In the genomic region with DNA sequence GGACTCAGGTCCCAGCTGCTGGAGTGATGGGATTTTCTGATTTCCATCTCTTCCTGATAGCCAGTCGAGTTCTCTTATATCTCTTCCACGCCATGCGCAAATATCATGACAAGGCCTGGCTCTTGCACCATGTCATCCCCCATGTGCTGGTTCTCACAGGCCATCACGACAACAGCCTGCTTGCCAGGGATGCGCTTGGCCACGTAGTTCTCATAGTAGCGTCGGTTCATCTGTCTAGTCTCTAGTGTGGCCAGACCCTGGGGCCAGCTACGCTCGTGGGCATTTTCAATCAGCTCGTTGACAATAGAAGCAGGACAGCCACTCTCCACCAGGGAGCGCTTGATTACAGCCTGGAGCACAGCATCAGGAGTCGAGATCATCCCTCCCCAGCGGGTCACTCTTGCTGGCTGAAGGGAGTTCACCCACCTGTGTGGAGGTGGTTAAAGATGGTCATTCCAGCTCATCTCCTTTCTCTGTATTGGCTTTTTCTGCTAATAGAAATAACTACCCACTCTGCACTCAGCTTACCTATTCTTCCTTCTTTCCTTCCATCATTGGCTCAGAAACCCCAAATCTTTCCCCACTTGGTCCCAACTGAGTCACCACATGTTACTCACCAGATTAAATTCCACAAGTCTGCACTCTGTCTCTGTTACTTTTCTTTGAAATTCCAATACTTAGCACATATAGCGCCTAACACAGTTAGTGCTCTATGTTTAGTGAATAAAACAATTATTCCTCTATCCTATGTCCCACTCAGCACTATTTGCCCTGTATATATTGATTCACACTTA, we compare ENCODE assay signal across 1 cellular context.
A peak's percentile ranks its signal among the peaks of the same experiment; 100 is the strongest.
TF ChIP-seq lines count a peak whose summit lies in the region.

No MANE protein-coding gene starts in this region.

TF ChIP-seq in HEK293, 187 proteins besides CTCF, POLR2A, EP300 and RAD21 (continued from another document):
- no peak for TF ChIP-seq ZNF596 (tag by site-specific recombination; IDR thresholded peaks at IDR 0.05)
- no peak for TF ChIP-seq ZNF473 (tag by site-specific recombination; IDR thresholded peaks at IDR 0.05)
- no peak for TF ChIP-seq ZNF677 (tag by site-specific recombination; IDR thresholded peaks at IDR 0.05)
- peak; percentile 44 for TF ChIP-seq ZNF654 (tag by site-specific recombination; IDR thresholded peaks at IDR 0.05; ENCODE audit: low read depth)
- no peak for TF ChIP-seq GLIS2 (tag by site-specific recombination; IDR thresholded peaks at IDR 0.05)
- TF ChIP-seq, protein P1, sequence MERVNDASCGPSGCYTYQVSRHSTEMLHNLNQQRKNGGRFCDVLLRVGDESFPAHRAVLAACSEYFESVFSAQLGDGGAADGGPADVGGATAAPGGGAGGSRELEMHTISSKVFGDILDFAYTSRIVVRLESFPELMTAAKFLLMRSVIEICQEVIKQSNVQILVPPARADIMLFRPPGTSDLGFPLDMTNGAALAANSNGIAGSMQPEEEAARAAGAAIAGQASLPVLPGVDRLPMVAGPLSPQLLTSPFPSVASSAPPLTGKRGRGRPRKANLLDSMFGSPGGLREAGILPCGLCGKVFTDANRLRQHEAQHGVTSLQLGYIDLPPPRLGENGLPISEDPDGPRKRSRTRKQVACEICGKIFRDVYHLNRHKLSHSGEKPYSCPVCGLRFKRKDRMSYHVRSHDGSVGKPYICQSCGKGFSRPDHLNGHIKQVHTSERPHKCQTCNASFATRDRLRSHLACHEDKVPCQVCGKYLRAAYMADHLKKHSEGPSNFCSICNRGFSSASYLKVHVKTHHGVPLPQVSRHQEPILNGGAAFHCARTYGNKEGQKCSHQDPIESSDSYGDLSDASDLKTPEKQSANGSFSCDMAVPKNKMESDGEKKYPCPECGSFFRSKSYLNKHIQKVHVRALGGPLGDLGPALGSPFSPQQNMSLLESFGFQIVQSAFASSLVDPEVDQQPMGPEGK (tag by site-specific recombination; IDR thresholded peaks at IDR 0.05) = 0 out of 2 replicates have a peak, but pooled peaks have one; percentile 11
- TF ChIP-seq, protein P2, sequence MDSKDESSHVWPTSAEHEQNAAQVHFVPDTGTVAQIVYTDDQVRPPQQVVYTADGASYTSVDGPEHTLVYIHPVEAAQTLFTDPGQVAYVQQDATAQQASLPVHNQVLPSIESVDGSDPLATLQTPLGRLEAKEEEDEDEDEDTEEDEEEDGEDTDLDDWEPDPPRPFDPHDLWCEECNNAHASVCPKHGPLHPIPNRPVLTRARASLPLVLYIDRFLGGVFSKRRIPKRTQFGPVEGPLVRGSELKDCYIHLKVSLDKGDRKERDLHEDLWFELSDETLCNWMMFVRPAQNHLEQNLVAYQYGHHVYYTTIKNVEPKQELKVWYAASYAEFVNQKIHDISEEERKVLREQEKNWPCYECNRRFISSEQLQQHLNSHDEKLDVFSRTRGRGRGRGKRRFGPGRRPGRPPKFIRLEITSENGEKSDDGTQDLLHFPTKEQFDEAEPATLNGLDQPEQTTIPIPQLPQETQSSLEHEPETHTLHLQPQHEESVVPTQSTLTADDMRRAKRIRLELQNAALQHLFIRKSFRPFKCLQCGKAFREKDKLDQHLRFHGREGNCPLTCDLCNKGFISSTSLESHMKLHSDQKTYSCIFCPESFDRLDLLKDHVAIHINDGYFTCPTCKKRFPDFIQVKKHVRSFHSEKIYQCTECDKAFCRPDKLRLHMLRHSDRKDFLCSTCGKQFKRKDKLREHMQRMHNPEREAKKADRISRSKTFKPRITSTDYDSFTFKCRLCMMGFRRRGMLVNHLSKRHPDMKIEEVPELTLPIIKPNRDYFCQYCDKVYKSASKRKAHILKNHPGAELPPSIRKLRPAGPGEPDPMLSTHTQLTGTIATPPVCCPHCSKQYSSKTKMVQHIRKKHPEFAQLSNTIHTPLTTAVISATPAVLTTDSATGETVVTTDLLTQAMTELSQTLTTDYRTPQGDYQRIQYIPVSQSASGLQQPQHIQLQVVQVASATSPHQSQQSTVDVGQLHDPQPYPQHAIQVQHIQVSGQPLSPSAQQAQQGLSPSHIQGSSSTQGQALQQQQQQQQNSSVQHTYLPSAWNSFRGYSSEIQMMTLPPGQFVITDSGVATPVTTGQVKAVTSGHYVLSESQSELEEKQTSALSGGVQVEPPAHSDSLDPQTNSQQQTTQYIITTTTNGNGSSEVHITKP (tag by site-specific recombination; IDR thresholded peaks at IDR 0.05) = peak; percentile 53; the same call in 1 of the 2 replicates
- TF ChIP-seq SCRT2 (tag by site-specific recombination; IDR thresholded peaks at IDR 0.05) = peak; percentile 68
- no peak for TF ChIP-seq TRIM28 (IDR thresholded peaks at IDR 0.05; ENCODE audit: borderline replicate concordance, low read length)
- peak; percentile 36; the same call in 1 of the 2 replicates for TF ChIP-seq ZXDB (tag by site-specific recombination; IDR thresholded peaks at IDR 0.05)
- TF ChIP-seq ZNF404 (tag by site-specific recombination; IDR thresholded peaks at IDR 0.05) = no peak
- TF ChIP-seq ZNF2 (tag by site-specific recombination; IDR thresholded peaks at IDR 0.05) = peak; percentile 92
- 0 out of 2 replicates have a peak, but pooled peaks have one; percentile 6 for TF ChIP-seq ZFHX2 (tag by site-specific recombination; conservative IDR thresholded peaks at IDR 0.05)
- TF ChIP-seq SCRT1 (tag by site-specific recombination; IDR thresholded peaks at IDR 0.05; ENCODE audit: borderline replicate concordance) = 0 out of 2 replicates have a peak, but pooled peaks have one; percentile 20
- TF ChIP-seq ZNF76 (tag by site-specific recombination; IDR thresholded peaks at IDR 0.05; ENCODE audit: borderline replicate concordance, low read depth) = no peak
